8 cellular contexts compared by ENCODE assay signal in genomic region chr17:2058521-2059124, GRCh38. TPM values are rescaled to one million over a fixed set of nuclear protein-coding genes. Genes with fewer than 3 reads are reported as not detected.
DNase-seq lines count a peak whose midpoint lies in the region; ATAC-seq and TF ChIP-seq lines count a peak whose summit lies in the region.

No MANE protein-coding gene starts in this region.

- no peak overlapping the region for H3K18ac ChIP-seq in mesendoderm (ENCODE audit: low read length)

- CTCF ChIA-PET in activated CD4-positive, alpha-beta T cell treated with anti-CD3 and anti-CD28 coated beads for 36 hours (lab: Charles Lee), result interaction anchor here (0.6 to 7.5 kb wide), 27 partner anchors 11 to 357 kb away, joined by 3 to 87 read pairs (median 4); partner anchors contain the start of genes SMG6 and SRR

- H3K4me3 ChIP-seq in mesendoderm (ENCODE audit: low read length), result no peak overlapping the region
- H3K4me3 ChIP-seq in thyroid gland (replicated peaks in 1 of 3), result peak overlapping the region in 1 of 3 donors; percentile 19

- no peak overlapping the region for H3K9ac ChIP-seq in mesendoderm (ENCODE audit: low read length)

- H3K9me3 ChIP-seq in thyroid gland, result no peaks in the 10 kb centered on the region

- H3K36me3 ChIP-seq in mesendoderm (ENCODE audit: control insufficient read depth, insufficient read depth, low read length), result no peaks in the 10 kb centered on the region
- peaks cover 11 to 15% of the 10 kb centered on the region in 2 donors for H3K36me3 ChIP-seq in thyroid gland

- no peak for TF ChIP-seq POLR2A in thyroid gland (IDR thresholded peaks at IDR 0.05)

- WGBS in mesendoderm (ENCODE audit: extremely low coverage, insufficient coverage, low lambda C conversion rate), result no CpG with 5 or more reads among the region's 58 CpGs
- WGBS in thyroid gland, 2 donors, result 8% methylated on average over 16 of the region's 58 CpGs; no CpG with 5 or more reads in 1 of the 2 donors

- peaks cover 6% of the 10 kb centered on the region for H3K27me3 Mint-ChIP-seq in activated CD4-positive, alpha-beta T cell treated with anti-CD3 and anti-CD28 coated beads for 36 hours

- TF ChIP-seq CTCF in thyroid gland (IDR thresholded peaks at IDR 0.05), result peak; percentile 17 to 62 (median 56)

- H3K4me1 Mint-ChIP-seq in activated CD4-positive, alpha-beta T cell treated with anti-CD3 and anti-CD28 coated beads for 36 hours, result peaks cover 10% of the 10 kb centered on the region

- H2BK15ac ChIP-seq in mesendoderm (replicated peaks; ENCODE audit: low read depth), result no peak overlapping the region

- ATAC-seq in activated CD4-positive, CD25-positive, alpha-beta regulatory T cell treated with anti-CD3 and anti-CD28 coated beads, Interleukin-2, amount 50 U/mL, for 24 hours, result no peak
- no peak for ATAC-seq in activated CD4-positive, alpha-beta T cell treated with anti-CD3 and anti-CD28 coated beads for 36 hours
- no peak for ATAC-seq in HG02970 (IDR thresholded peaks at IDR 0.05; ENCODE audit: low FRiP score, unreplicated experiment)

- no peaks in the 10 kb centered on the region for H3K79me1 ChIP-seq in mesendoderm (ENCODE audit: low read length)

- H2BK5ac ChIP-seq in mesendoderm (ENCODE audit: low read length), result no peak overlapping the region

- no peak overlapping the region for H2BK120ac ChIP-seq in mesendoderm (ENCODE audit: low read depth, low read length)

- no peak overlapping the region for H3K23ac ChIP-seq in mesendoderm (ENCODE audit: low read length)

- no peaks in the 10 kb centered on the region for H3K9me3 Mint-ChIP-seq in activated CD4-positive, alpha-beta T cell treated with anti-CD3 and anti-CD28 coated beads for 36 hours (ENCODE audit: low read depth)

- no peak overlapping the region for H2AK5ac ChIP-seq in mesendoderm (ENCODE audit: low read length)

- peak overlapping the region; percentile 34 for H3K56ac ChIP-seq in mesendoderm (ENCODE audit: low read length)

- no peak overlapping the region for H3K4ac ChIP-seq in mesendoderm (ENCODE audit: low read depth, low read length)

- intact Hi-C loops in activated CD4-positive, alpha-beta T cell treated with anti-CD3 and anti-CD28 coated beads for 36 hours (cut with DNase I, micrococcal nuclease), result loop anchor here in 1 of 2 experiments (5.0 kb wide), 1 partner anchor 119 kb away; no protein-coding TSS in a partner anchor
- intact Hi-C loops in thyroid gland (cut with DNase I), result loop anchor here (5.0 kb wide), 2 partner anchors 34 to 224 kb away; no protein-coding TSS in a partner anchor

- no peak overlapping the region for H4K8ac ChIP-seq in mesendoderm (ENCODE audit: low read depth, low read length)

- no peak overlapping the region for H3K27ac Mint-ChIP-seq in activated CD4-positive, alpha-beta T cell treated with anti-CD3 and anti-CD28 coated beads for 36 hours

- H3K4me2 ChIP-seq in mesendoderm (ENCODE audit: low read length), result peak overlapping the region; percentile 34

- H3K27ac ChIP-seq in mesendoderm (ENCODE audit: low read depth, low read length) (no peak overlapping the region), thyroid gland (peak overlapping the region; percentile 25 to 65 (median 49))

- peaks cover 6% of the 10 kb centered on the region for H3K4me1 ChIP-seq in mesendoderm (ENCODE audit: control insufficient read depth, low read depth, low read length)
- peaks cover 11 to 81% of the 10 kb centered on the region in 2 donors for H3K4me1 ChIP-seq in thyroid gland

- H3K79me2 ChIP-seq in mesendoderm (ENCODE audit: control insufficient read depth, insufficient read depth, low read length), result no peaks in the 10 kb centered on the region

- peaks cover 44% of the 10 kb centered on the region for H3K36me3 Mint-ChIP-seq in activated CD4-positive, alpha-beta T cell treated with anti-CD3 and anti-CD28 coated beads for 36 hours (ENCODE audit: low read depth)

- POLR2A ChIA-PET in activated CD4-positive, alpha-beta T cell treated with anti-CD3 and anti-CD28 coated beads for 36 hours (lab: Charles Lee), result interaction anchor here (0.5 to 1.9 kb wide), 4 partner anchors 31 to 509 kb away, joined by 3 to 5 read pairs (median 4); no protein-coding TSS in a partner anchor

- no peak overlapping the region for H3K4me3 Mint-ChIP-seq in activated CD4-positive, alpha-beta T cell treated with anti-CD3 and anti-CD28 coated beads for 36 hours

- DNase-seq in activated CD4-positive, CD25-positive, alpha-beta regulatory T cell (lab: John Stamatoyannopoulos, UW), result peak; percentile 26 to 43 (median 28)
- DNase-seq in activated CD4-positive, alpha-beta T cell treated with anti-CD3 and anti-CD28 coated beads for 36 hours, result peak; percentile 86
- peak; percentile 30 for DNase-seq in effector CD8-positive, alpha-beta T cell (lab: John Stamatoyannopoulos, UW)
- DNase-seq in mesendoderm, result peak; percentile 82
- peak; percentile 46 to 52 for DNase-seq in thyroid gland
- no peak for DNase-seq in SW 1271 (lab: John Stamatoyannopoulos, UW)

- no peak overlapping the region for H4K5ac ChIP-seq in mesendoderm (ENCODE audit: low read length)

- H3K27me3 ChIP-seq in mesendoderm (ENCODE audit: insufficient read depth, low read length, poor library complexity), result peaks cover 33% of the 10 kb centered on the region
- H3K27me3 ChIP-seq in thyroid gland, result peaks cover 5% of the 10 kb centered on the region

RNA-seq across cellular contexts. Expression of gene HIC1, which starts 3.7 kb away (rescaled TPM):
- 10 to 100 TPM; 13.6 to 16.5 TPM for total RNA-seq in activated CD4-positive, alpha-beta T cell treated with anti-CD3 and anti-CD28 coated beads for 36 hours
- polyA plus RNA-seq in mesendoderm (2013, experiment 1 of 2), result 0.10 TPM
- polyA plus RNA-seq in mesendoderm (2013, experiment 2 of 2), result 0.10 TPM
- total RNA-seq in thyroid gland, result 10 to 100 TPM; 13.3 to 23.2 (median 18.3) TPM

RNA-seq across cellular contexts. Expression of gene OVCA2, which starts 16.8 kb away (rescaled TPM):
- total RNA-seq in activated CD4-positive, alpha-beta T cell treated with anti-CD3 and anti-CD28 coated beads for 36 hours, result 10 to 100 TPM; 31.4 to 38.6 TPM
- polyA plus RNA-seq in mesendoderm (2013, experiment 1 of 2), result 43.4 TPM
- polyA plus RNA-seq in mesendoderm (2013, experiment 2 of 2), result 43.4 TPM
- total RNA-seq in thyroid gland, result 10 to 100 TPM; 37.6 to 54.1 (median 47.3) TPM

RNA-seq across cellular contexts. Expression of gene DPH1, which starts 28.7 kb away (rescaled TPM):
- 10 to 100 TPM; 29.1 to 37.0 TPM for total RNA-seq in activated CD4-positive, alpha-beta T cell treated with anti-CD3 and anti-CD28 coated beads for 36 hours
- polyA plus RNA-seq in mesendoderm (2013, experiment 1 of 2), result 20.0 TPM
- 19.3 TPM for polyA plus RNA-seq in mesendoderm (2013, experiment 2 of 2)
- total RNA-seq in thyroid gland, result 10 to 100 TPM; 41.6 to 61.1 (median 49.3) TPM

RNA-seq across cellular contexts. Expression of gene RTN4RL1, which starts 33.5 kb away (rescaled TPM):
- total RNA-seq in activated CD4-positive, alpha-beta T cell treated with anti-CD3 and anti-CD28 coated beads for 36 hours, result under 1 TPM; 0.11 to 0.18 TPM
- polyA plus RNA-seq in mesendoderm (2013, experiment 1 of 2), result 0.20 TPM
- polyA plus RNA-seq in mesendoderm (2013, experiment 2 of 2), result 0.14 TPM
- total RNA-seq in thyroid gland, result 1 to 10 TPM; 1.6 to 4.9 (median 2.5) TPM

Comparison
In these comparisons a context has a peak if more than half of its experiments do, and no peak if none do; other contexts are left out.
1. DNase-seq: peak in activated CD4-positive, CD25-positive, alpha-beta regulatory T cell (4 of 4), activated CD4-positive, alpha-beta T cell treated with anti-CD3 and anti-CD28 coated beads for 36 hours (single experiment), effector CD8-positive, alpha-beta T cell (single experiment), mesendoderm (single experiment) and thyroid gland (2 of 2); none in SW 1271 (0 of 2).